9 cellular contexts compared by ENCODE assay signal in genomic region chr4:25031077-25031606, GRCh38. TPM values are rescaled to one million over a fixed set of nuclear protein-coding genes. Genes with fewer than 3 reads are reported as not detected.
A peak's percentile ranks its signal among the peaks of the same experiment; 100 is the strongest.
DNase-seq lines count a peak whose midpoint lies in the region; ATAC-seq, FAIRE-seq and TF ChIP-seq lines count a peak whose summit lies in the region.
"Had no signal": no experiment of that assay in that cellular context is flagged by ENCODE, and none has a peak within 500 bp of the region (broad histone marks: within the 10 kb centered on the region; RNA-seq: fewer than 3 reads in every experiment).

No MANE protein-coding gene starts in this region.

- ATAC-seq in naive thymus-derived CD4-positive, alpha-beta T cell = no peak
- no peak for ATAC-seq in stimulated activated effector memory CD8-positive, alpha-beta T cell treated with anti-CD3 and anti-CD28 coated beads, Interleukin-12 subunit alpha, Interleukin-12 subunit beta, amount 100 ng/mL, for 72 hours

- H3K9me3 ChIP-seq in BE2C = no peaks in the 10 kb centered on the region
- no peaks in the 10 kb centered on the region for H3K9me3 ChIP-seq in endothelial cell of umbilical vein (replicated peaks; ENCODE audit: control insufficient read depth, insufficient read depth, low read length)
- no peaks in the 10 kb centered on the region for H3K9me3 ChIP-seq in naive thymus-derived CD4-positive, alpha-beta T cell (ENCODE audit: control insufficient read depth in 2 of 3, low read length in 3 of 3)
- H3K9me3 ChIP-seq: adrenal gland had no signal

- H3K9me3 Mint-ChIP-seq in naive thymus-derived CD4-positive, alpha-beta T cell = peaks cover 6 to 25% (median 11%) of the 10 kb centered on the region in 11 donors
- H3K9me3 Mint-ChIP-seq in stimulated activated effector memory CD8-positive, alpha-beta T cell treated with anti-CD3 and anti-CD28 coated beads, Interleukin-12 subunit alpha, Interleukin-12 subunit beta, amount 100 ng/mL, for 72 hours = peaks cover 9% of the 10 kb centered on the region

- no peak overlapping the region for H3K27ac Mint-ChIP-seq in naive thymus-derived CD4-positive, alpha-beta T cell
- no peak overlapping the region for H3K27ac Mint-ChIP-seq in stimulated activated effector memory CD8-positive, alpha-beta T cell treated with anti-CD3 and anti-CD28 coated beads, Interleukin-12 subunit alpha, Interleukin-12 subunit beta, amount 100 ng/mL, for 72 hours

- no peaks in the 10 kb centered on the region for H3K79me2 ChIP-seq in endothelial cell of umbilical vein (ENCODE audit: control insufficient read depth, insufficient read depth, low read length)

- TF ChIP-seq CTCF in BE2C (IDR thresholded peaks at IDR 0.05; ENCODE audit: low read depth, low read length) (no peak), endothelial cell of umbilical vein (IDR thresholded peaks at IDR 0.05; ENCODE audit: extremely low read depth in 1 of 2, insufficient read depth in 1 of 2, low read depth in 1 of 2, low read length in 2 of 2) (no peak)

- peak overlapping the region in 7 of 10 donors; percentile 5 to 60 (median 40) for H3K4me3 Mint-ChIP-seq in naive thymus-derived CD4-positive, alpha-beta T cell
- H3K4me3 Mint-ChIP-seq in stimulated activated effector memory CD8-positive, alpha-beta T cell treated with anti-CD3 and anti-CD28 coated beads, Interleukin-12 subunit alpha, Interleukin-12 subunit beta, amount 100 ng/mL, for 72 hours = no peak overlapping the region

- no TSS peak for BruUV-seq in endothelial cell of umbilical vein (replicated peaks; lab: Mats Ljungman, UMichigan)

- DNase-seq in BE2C = peak; percentile 44
- DNase-seq in M059J (ENCODE audit: low read depth) = peak; percentile 18
- DNase-seq in endothelial cell of umbilical vein (ENCODE audit: low read depth, low spot score) = no peak
- DNase-seq in naive thymus-derived CD4-positive, alpha-beta T cell = no peak
- DNase-seq in stimulated activated effector memory CD8-positive, alpha-beta T cell treated with anti-CD3 and anti-CD28 coated beads, Interleukin-12 subunit alpha, Interleukin-12 subunit beta, amount 100 ng/mL, for 72 hours (ENCODE audit: low spot score in 2 of 2) = no peak
- DNase-seq in Kasumi-1 (lab: John Stamatoyannopoulos, UW) = no peak
- no peak for DNase-seq in activated CD4-positive, alpha-beta T cell treated with anti-CD3 and anti-CD28 coated beads for 1 hour
- DNase-seq in SHP77 treated with DMSO at 0.1 percent for 48 hours (lab: John Stamatoyannopoulos, UW) = no peak

- no peaks in the 10 kb centered on the region for H3K36me3 Mint-ChIP-seq in naive thymus-derived CD4-positive, alpha-beta T cell
- no peaks in the 10 kb centered on the region for H3K36me3 Mint-ChIP-seq in stimulated activated effector memory CD8-positive, alpha-beta T cell treated with anti-CD3 and anti-CD28 coated beads, Interleukin-12 subunit alpha, Interleukin-12 subunit beta, amount 100 ng/mL, for 72 hours

- TF ChIP-seq POLR2A in endothelial cell of umbilical vein (IDR thresholded peaks at IDR 0.05; ENCODE audit: low read depth, low read length) = no peak

- no peaks in the 10 kb centered on the region for H3K4me1 ChIP-seq in BE2C
- no peaks in the 10 kb centered on the region for H3K4me1 ChIP-seq in endothelial cell of umbilical vein (ENCODE audit: control insufficient read depth, extremely low read depth, insufficient read depth, low read length)
- H3K4me1 ChIP-seq in naive thymus-derived CD4-positive, alpha-beta T cell (ENCODE audit: control insufficient read depth in 2 of 2, insufficient read depth in 2 of 2, low read length in 2 of 2) = no peaks in the 10 kb centered on the region

- H3K9me1 ChIP-seq in endothelial cell of umbilical vein (replicated peaks; ENCODE audit: control insufficient read depth, extremely low read depth, insufficient read depth, low read length) = no peaks in the 10 kb centered on the region

- H3K4me2 ChIP-seq in endothelial cell of umbilical vein (ENCODE audit: insufficient read depth, low read length) = no peak overlapping the region

- peaks cover 47% of the 10 kb centered on the region for H3K27me3 ChIP-seq in BE2C
- peaks cover 52 to 69% of the 10 kb centered on the region in 2 experiments for H3K27me3 ChIP-seq in endothelial cell of umbilical vein (ENCODE audit: control insufficient read depth in 2 of 2, insufficient read depth in 2 of 2, low read length in 2 of 2)
- H3K27me3 ChIP-seq in naive thymus-derived CD4-positive, alpha-beta T cell (ENCODE audit: control insufficient read depth in 2 of 2, insufficient read depth in 2 of 2, low read length in 2 of 2) = peaks cover 0 to 4% of the 10 kb centered on the region in 2 donors

- no peaks in the 10 kb centered on the region for H3K36me3 ChIP-seq in BE2C
- H3K36me3 ChIP-seq in endothelial cell of umbilical vein (ENCODE audit: control insufficient read depth in 2 of 2, extremely low read depth in 1 of 2, insufficient read depth in 2 of 2, low read length in 2 of 2) = no peaks in the 10 kb centered on the region
- H3K36me3 ChIP-seq in naive thymus-derived CD4-positive, alpha-beta T cell (ENCODE audit: control insufficient read depth in 2 of 3, insufficient read depth in 3 of 3, low read length in 3 of 3) = no peaks in the 10 kb centered on the region
- H3K36me3 ChIP-seq: adrenal gland had no signal

- no peak overlapping the region for H2AFZ ChIP-seq in endothelial cell of umbilical vein (ENCODE audit: low read depth, low read length)

- H3K27me3 Mint-ChIP-seq in naive thymus-derived CD4-positive, alpha-beta T cell = peaks cover 61 to 83% (median 75%) of the 10 kb centered on the region in 5 donors

- CTCF ChIA-PET in endothelial cell of umbilical vein (lab: Charles Lee) = interaction anchor here (1.3 to 1.5 kb wide), 2 partner anchors 9 to 15 kb away, joined by 5 to 6 read pairs; no protein-coding TSS in a partner anchor
- CTCF ChIA-PET in naive thymus-derived CD4-positive, alpha-beta T cell (lab: Charles Lee) = no interaction called here

- dilution Hi-C loops in endothelial cell of umbilical vein (cut with MboI; ENCODE audit: extremely low pct_ligation_motif_present, low sequenced_read_pairs) = no loop called here

- H3K27ac ChIP-seq in endothelial cell of umbilical vein (ENCODE audit: insufficient read depth, low read depth, low read length) = no peak overlapping the region
- no peak overlapping the region for H3K27ac ChIP-seq in naive thymus-derived CD4-positive, alpha-beta T cell (ENCODE audit: low read depth, low read length)
- H3K27ac ChIP-seq: adrenal gland had no signal

- intact Hi-C loops in endothelial cell of umbilical vein (cut with micrococcal nuclease) = no loop called here
- intact Hi-C loops in naive thymus-derived CD4-positive, alpha-beta T cell (cut with micrococcal nuclease) = no loop called here

- FAIRE-seq in endothelial cell of umbilical vein (lab: Jason Lieb, UNC) = no peak

- peaks cover 0 to 10% (median 6%) of the 10 kb centered on the region in 7 donors for H3K4me1 Mint-ChIP-seq in naive thymus-derived CD4-positive, alpha-beta T cell
- H3K4me1 Mint-ChIP-seq in stimulated activated effector memory CD8-positive, alpha-beta T cell treated with anti-CD3 and anti-CD28 coated beads, Interleukin-12 subunit alpha, Interleukin-12 subunit beta, amount 100 ng/mL, for 72 hours = peaks cover 6% of the 10 kb centered on the region

- no peak overlapping the region for H3K9ac ChIP-seq in endothelial cell of umbilical vein (replicated peaks; ENCODE audit: extremely low read depth, insufficient read depth, low read length)

- H4K20me1 ChIP-seq in endothelial cell of umbilical vein (replicated peaks; ENCODE audit: control insufficient read depth, extremely low read depth, insufficient read depth, low read length) = no peaks in the 10 kb centered on the region

- peak overlapping the region; percentile 38; the same call in 1 of the 2 replicates for H3K4me3 ChIP-seq in BE2C (ENCODE audit: low read depth, low read length)
- no peak overlapping the region for H3K4me3 ChIP-seq in endothelial cell of umbilical vein (replicated peaks in 1 of 3; ENCODE audit: insufficient read depth in 1 of 3, low read depth in 1 of 3, low read length in 3 of 3)
- H3K4me3 ChIP-seq in naive thymus-derived CD4-positive, alpha-beta T cell (ENCODE audit: low read length) = no peak overlapping the region

- POLR2A ChIA-PET in endothelial cell of umbilical vein (lab: Charles Lee) = no interaction called here
- POLR2A ChIA-PET in naive thymus-derived CD4-positive, alpha-beta T cell (lab: Charles Lee) = no interaction called here

TF ChIP-seq in endothelial cell of umbilical vein, 7 proteins besides CTCF, POLR2A, EP300 and RAD21:
- peak; percentile 77 for TF ChIP-seq EZH2 (IDR thresholded peaks at IDR 0.05; ENCODE audit: borderline replicate concordance, low read depth, low read length, severe bottlenecking)
- TF ChIP-seq JUN (IDR thresholded peaks at IDR 0.05; ENCODE audit: borderline replicate concordance, insufficient read depth, insufficient read length, low read depth) = no peak
- no peak for TF ChIP-seq GATA2 (IDR thresholded peaks at IDR 0.05; ENCODE audit: insufficient read depth, insufficient read length, low read depth, low read length)
- TF ChIP-seq, protein P1, sequence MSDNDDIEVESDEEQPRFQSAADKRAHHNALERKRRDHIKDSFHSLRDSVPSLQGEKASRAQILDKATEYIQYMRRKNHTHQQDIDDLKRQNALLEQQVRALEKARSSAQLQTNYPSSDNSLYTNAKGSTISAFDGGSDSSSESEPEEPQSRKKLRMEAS (IDR thresholded peaks at IDR 0.05; ENCODE audit: insufficient read depth, insufficient read length) = no peak
- no peak for TF ChIP-seq FOS (IDR thresholded peaks at IDR 0.05; ENCODE audit: borderline replicate concordance, insufficient read depth, low read length)
- no peak for TF ChIP-seq POLR2AphosphoS5 (IDR thresholded peaks at IDR 0.05; ENCODE audit: insufficient read depth, low read depth, low read length)
- TF ChIP-seq MYC (IDR thresholded peaks at IDR 0.05; ENCODE audit: low read depth, low read length) = no peak

RNA-seq across cellular contexts. Expression of gene LGI2, which starts 0.4 kb away (rescaled TPM):
- polyA plus RNA-seq in BE2C (2012; ENCODE audit: insufficient read depth, insufficient read length, low read depth) = not detected
- total RNA-seq in M059J (2014; rRNA removed; shearing (Covaris generic)) = 0.07 TPM in 1 of 2 replicates, not detected in the other
- total RNA-seq in endothelial cell of umbilical vein = not detected in 2 replicates
- not detected in 2 replicates for polyA plus RNA-seq in endothelial cell of umbilical vein
- polyA plus RNA-seq in endothelial cell of umbilical vein (2011; cell fraction: cytosol; rRNA removed) = not detected in 2 replicates
- polyA plus RNA-seq in endothelial cell of umbilical vein (2011; cell fraction: nucleus; rRNA removed) = not detected in 2 replicates
- 0.03 TPM in 2 replicates for polyA plus RNA-seq in endothelial cell of umbilical vein (2012)
- polyA minus RNA-seq in endothelial cell of umbilical vein = not detected in 2 replicates
- polyA minus RNA-seq in endothelial cell of umbilical vein (2011; cell fraction: cytosol; rRNA and poly(A)+ RNA removed) = not detected
- not detected in 2 replicates for polyA minus RNA-seq in endothelial cell of umbilical vein (2011; cell fraction: nucleus; rRNA and poly(A)+ RNA removed)
- total RNA-seq in naive thymus-derived CD4-positive, alpha-beta T cell = not detected
- not detected for polyA plus RNA-seq in naive thymus-derived CD4-positive, alpha-beta T cell

Comparison
In these comparisons a context has a peak if more than half of its experiments do, and no peak if none do; other contexts are left out.
1. DNase-seq: peak in BE2C (single experiment) and M059J (single experiment); none in endothelial cell of umbilical vein (single experiment), naive thymus-derived CD4-positive, alpha-beta T cell (0 of 9), stimulated activated effector memory CD8-positive, alpha-beta T cell treated with anti-CD3 and anti-CD28 coated beads, Interleukin-12 subunit alpha, Interleukin-12 subunit beta, amount 100 ng/mL, for 72 hours (0 of 2), Kasumi-1 (0 of 2), activated CD4-positive, alpha-beta T cell treated with anti-CD3 and anti-CD28 coated beads for 1 hour (single experiment) and SHP77 treated with DMSO at 0.1 percent for 48 hours (single experiment).